ENCODE assay signal across 8 cellular contexts in genomic region chr19:6481541-6482342, GRCh38. TPM values are rescaled to one million over a fixed set of nuclear protein-coding genes. Genes with fewer than 3 reads are reported as not detected.
DNase-seq lines count a peak whose midpoint lies in the region; ATAC-seq and TF ChIP-seq lines count a peak whose summit lies in the region.

TSS of gene DENND1C (minus strand) at chr19:6481787. CDS start at chr19:6481695, 92 bp downstream.

- H3K4me1 ChIP-seq in upper lobe of right lung, result peaks cover 4% of the 10 kb centered on the region

- intact Hi-C loops in upper lobe of right lung (cut with DNase I), result no loop called here

- CTCF ChIA-PET in activated CD4-positive, alpha-beta T cell treated with anti-CD3 and anti-CD28 coated beads, Interleukin-2, amount 10 ng/mL, durations not matched to agents 7 days and 5 days (lab: Charles Lee), result interaction anchor here (0.6 to 1.6 kb wide), 10 partner anchors 9 to 382 kb away, joined by 3 to 5 read pairs (median 3); partner anchors contain the start of gene VAV1

- peak; percentile 52 for TF ChIP-seq CTCF in nephron progenitor cell (IDR thresholded peaks at IDR 0.05)
- peak; percentile 57 for TF ChIP-seq CTCF in upper lobe of right lung (IDR thresholded peaks at IDR 0.05)

- peaks cover 10% of the 10 kb centered on the region for H3K36me3 Mint-ChIP-seq in activated CD4-positive, alpha-beta T cell treated with anti-CD3 and anti-CD28 coated beads, Interleukin-2, amount 10 ng/mL, durations not matched to agents 7 days and 5 days (ENCODE audit: low read depth)
- no peaks in the 10 kb centered on the region for H3K36me3 Mint-ChIP-seq in nephron progenitor cell (ENCODE audit: low read depth)

- no peaks in the 10 kb centered on the region for H3K9me3 Mint-ChIP-seq in activated CD4-positive, alpha-beta T cell treated with anti-CD3 and anti-CD28 coated beads, Interleukin-2, amount 10 ng/mL, durations not matched to agents 7 days and 5 days
- H3K9me3 Mint-ChIP-seq in nephron progenitor cell, result no peaks in the 10 kb centered on the region

- H3K27me3 Mint-ChIP-seq in activated CD4-positive, alpha-beta T cell treated with anti-CD3 and anti-CD28 coated beads, Interleukin-2, amount 10 ng/mL, durations not matched to agents 7 days and 5 days, result no peaks in the 10 kb centered on the region
- H3K27me3 Mint-ChIP-seq in nephron progenitor cell (ENCODE audit: low read depth, poor library complexity), result peaks cover 43% of the 10 kb centered on the region

- no peaks in the 10 kb centered on the region for H3K9me3 ChIP-seq in upper lobe of right lung

- no peaks in the 10 kb centered on the region for H3K36me3 ChIP-seq in upper lobe of right lung

- POLR2A ChIA-PET in activated CD4-positive, alpha-beta T cell treated with anti-CD3 and anti-CD28 coated beads, Interleukin-2, amount 10 ng/mL, durations not matched to agents 7 days and 5 days (lab: Charles Lee), result interaction anchor here (0.7 kb wide), 1 partner anchor 692 kb away, joined by 3 read pairs; no protein-coding TSS in a partner anchor

- H3K27ac ChIP-seq in upper lobe of right lung, result peak within 1 kb of the TSS; percentile 79

- H3K4me1 Mint-ChIP-seq in activated CD4-positive, alpha-beta T cell treated with anti-CD3 and anti-CD28 coated beads, Interleukin-2, amount 10 ng/mL, durations not matched to agents 7 days and 5 days, result peaks cover 34% of the 10 kb centered on the region
- peaks cover 14% of the 10 kb centered on the region for H3K4me1 Mint-ChIP-seq in nephron progenitor cell

- DNase-seq in NCI-H82 (lab: John Stamatoyannopoulos, UW), result peak; percentile 29
- DNase-seq in NCI-H82 treated with DMSO at 0.1 percent for 48 hours (lab: John Stamatoyannopoulos, UW; ENCODE audit: unreplicated experiment), result no peak
- peak; percentile 67 for DNase-seq in Jurkat, Clone E6-1 (ENCODE audit: low read depth, low spot score)
- DNase-seq in activated CD4-positive, alpha-beta T cell treated with anti-CD3 and anti-CD28 coated beads, Interleukin-2, amount 10 ng/mL, durations not matched to agents 7 days and 5 days, result peak; percentile 75
- peak; percentile 73 for DNase-seq in ecto neural progenitor cell (ENCODE audit: low spot score)
- DNase-seq in nephron progenitor cell, result peak; percentile 55
- DNase-seq in upper lobe of right lung, result no peak
- no peak for DNase-seq in NCI-H748 treated with DMSO at 0.1 percent for 48 hours (lab: John Stamatoyannopoulos, UW)

- peak within 1 kb of the TSS; percentile 93 for H3K4me3 Mint-ChIP-seq in activated CD4-positive, alpha-beta T cell treated with anti-CD3 and anti-CD28 coated beads, Interleukin-2, amount 10 ng/mL, durations not matched to agents 7 days and 5 days
- no peak within 1 kb of the TSS for H3K4me3 Mint-ChIP-seq in nephron progenitor cell

- peaks cover 5% of the 10 kb centered on the region for H3K27me3 ChIP-seq in upper lobe of right lung

- peak; percentile 79 for ATAC-seq in upper lobe of right lung

- H3K27ac Mint-ChIP-seq in activated CD4-positive, alpha-beta T cell treated with anti-CD3 and anti-CD28 coated beads, Interleukin-2, amount 10 ng/mL, durations not matched to agents 7 days and 5 days, result peak within 1 kb of the TSS; percentile 96
- no peak within 1 kb of the TSS for H3K27ac Mint-ChIP-seq in nephron progenitor cell

- peak within 1 kb of the TSS; percentile 88 for H3K4me3 ChIP-seq in Jurkat, Clone E6-1 (ENCODE audit: low read length)
- H3K4me3 ChIP-seq in upper lobe of right lung, result peak within 1 kb of the TSS; percentile 51

RNA-seq across cellular contexts. Expression of gene DENND1C, which starts in this region (rescaled TPM):
- polyA plus RNA-seq in Jurkat, Clone E6-1 (2012; ENCODE audit: insufficient read depth, insufficient read length), result 36.7 TPM
- total RNA-seq in activated CD4-positive, alpha-beta T cell treated with anti-CD3 and anti-CD28 coated beads, Interleukin-2, amount 10 ng/mL, durations not matched to agents 7 days and 5 days, result 100 to 1,000 TPM in 1 of 2 experiments, 10 to 100 TPM in 1; 100.0 to 104 TPM
- 8.7 TPM for total RNA-seq in upper lobe of right lung

Comparison
In these comparisons a context has a peak if more than half of its experiments do, and no peak if none do; other contexts are left out.
1. RNA of gene DENND1C (total RNA-seq): 100.0 to 104 TPM in activated CD4-positive, alpha-beta T cell treated with anti-CD3 and anti-CD28 coated beads, Interleukin-2, amount 10 ng/mL, durations not matched to agents 7 days and 5 days; 8.7 TPM in upper lobe of right lung (single experiment); every median in the first group is over 10 times any median in the second.
2. DNase-seq: peak in NCI-H82 (single experiment), Jurkat, Clone E6-1 (single experiment), activated CD4-positive, alpha-beta T cell treated with anti-CD3 and anti-CD28 coated beads, Interleukin-2, amount 10 ng/mL, durations not matched to agents 7 days and 5 days (single experiment), ecto neural progenitor cell (single experiment) and nephron progenitor cell (single experiment); none in NCI-H82 treated with DMSO at 0.1 percent for 48 hours (single experiment), upper lobe of right lung (single experiment) and NCI-H748 treated with DMSO at 0.1 percent for 48 hours (single experiment).